ENCODE assay signal across 17 cellular contexts in the genomic region with DNA sequence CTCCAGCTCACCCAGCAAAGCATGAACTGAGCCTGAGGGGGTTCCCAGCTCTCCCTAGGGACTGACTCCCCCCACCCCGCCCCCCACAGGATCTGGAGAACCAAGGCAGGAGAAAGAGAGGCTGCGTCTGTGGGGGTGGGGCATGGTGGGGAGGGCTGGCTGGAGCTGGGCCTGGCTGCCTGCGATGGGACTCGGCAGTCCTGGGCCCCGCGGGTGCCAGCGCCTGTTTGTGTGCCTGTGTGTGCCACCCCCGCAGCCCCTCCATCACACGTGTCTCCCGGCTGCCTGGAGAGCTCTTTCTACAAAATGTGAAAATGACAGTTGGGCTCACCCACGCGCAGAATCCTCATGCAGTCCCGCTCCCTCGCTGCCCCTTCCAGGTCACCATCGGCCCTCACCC. TPM values are rescaled to one million over a fixed set of nuclear protein-coding genes. Genes with fewer than 3 reads are reported as not detected.
DNase-seq lines count a peak whose midpoint lies in the region; ATAC-seq and TF ChIP-seq lines count a peak whose summit lies in the region.
"Had no signal": no experiment of that assay in that cellular context is flagged by ENCODE, and none has a peak within 500 bp of the region (broad histone marks: within the 10 kb centered on the region; RNA-seq: fewer than 3 reads in every experiment).

No MANE protein-coding gene starts in this region.

- H2AFZ ChIP-seq in neuronal stem cell (ENCODE audit: low read length) (peak overlapping the region; percentile 7), neural progenitor cell (replicated peaks) (no peak overlapping the region)

- no peak overlapping the region for H3K4me3 Mint-ChIP-seq in neural progenitor cell

- H2BK120ac ChIP-seq in neuronal stem cell (ENCODE audit: low read depth, low read length), result no peak overlapping the region

- peak overlapping the region; percentile 75 for H2BK15ac ChIP-seq in neuronal stem cell (ENCODE audit: low read length)

- WGBS in heart right ventricle, 2 donors, result 16 to 17% methylated on average over 15 of the region's 15 CpGs
- no CpG with 5 or more reads among the region's 15 CpGs for WGBS in neuronal stem cell (ENCODE audit: extremely low coverage in 2 of 2, insufficient read length in 2 of 2, insufficient replicate concordance in 1 of 2), 2 donors

- no peak overlapping the region for H3K27ac ChIP-seq in heart right ventricle
- H3K27ac ChIP-seq in neuronal stem cell (replicated peaks; ENCODE audit: low read length), result no peak overlapping the region
- H3K27ac ChIP-seq in neural progenitor cell, result no peak overlapping the region
- H3K27ac ChIP-seq: ascending aorta, esophagus muscularis mucosa had no signal

- H3K4me2 ChIP-seq in neuronal stem cell (ENCODE audit: insufficient read depth, low read length, poor library complexity, severe bottlenecking) (no peak overlapping the region), neural progenitor cell (no peak overlapping the region)

- no peak overlapping the region for H3K4ac ChIP-seq in neuronal stem cell (ENCODE audit: low read length)

- H3K4me1 Mint-ChIP-seq in neural progenitor cell, result peaks cover 11% of the 10 kb centered on the region

- H3K9ac ChIP-seq in neuronal stem cell (ENCODE audit: low read depth, low read length, poor library complexity) (no peak overlapping the region), neural progenitor cell (no peak overlapping the region)

- peak overlapping the region; percentile 93 for H2AK5ac ChIP-seq in neuronal stem cell (ENCODE audit: low read depth, low read length)

- no peak overlapping the region for H2BK12ac ChIP-seq in neuronal stem cell (ENCODE audit: low read length)

- peaks cover 5 to 81% (median 68%) of the 10 kb centered on the region in 7 donors for H3K27me3 ChIP-seq in heart right ventricle
- H3K27me3 ChIP-seq in neuronal stem cell (ENCODE audit: control insufficient read depth in 3 of 3, insufficient read depth in 3 of 3, low read depth in 1 of 3, low read length in 3 of 3), result peaks cover 0 to 2% (median 0%) of the 10 kb centered on the region in 3 experiments
- H3K27me3 ChIP-seq in neural progenitor cell, result no peaks in the 10 kb centered on the region
- H3K27me3 ChIP-seq: ascending aorta had no signal

- H4K91ac ChIP-seq in neuronal stem cell (ENCODE audit: low read depth, low read length, poor library complexity), result no peak overlapping the region

- no peaks in the 10 kb centered on the region for H3K79me1 ChIP-seq in neuronal stem cell (ENCODE audit: low read depth, low read length)

- no peaks in the 10 kb centered on the region for H3K9me3 Mint-ChIP-seq in neural progenitor cell
- H3K9me3 Mint-ChIP-seq: stimulated activated naive CD8-positive, alpha-beta T cell treated with anti-CD3 and anti-CD28 coated beads, Interleukin-15, amount 100 ng/mL, for 72 hours had no signal

- H3K27ac Mint-ChIP-seq in neural progenitor cell, result no peak overlapping the region

- no peak for TF ChIP-seq CTCF in heart right ventricle (IDR thresholded peaks at IDR 0.05)
- no peak for TF ChIP-seq CTCF in neural progenitor cell (IDR thresholded peaks at IDR 0.05)

- no peak overlapping the region for H4K8ac ChIP-seq in neuronal stem cell (ENCODE audit: low read depth, low read length)

- H3K4me1 ChIP-seq in heart right ventricle (no peaks in the 10 kb centered on the region), neuronal stem cell (ENCODE audit: control insufficient read depth in 2 of 2, insufficient read depth in 1 of 2, low read depth in 1 of 2, low read length in 2 of 2) (peaks cover 0 to 3% of the 10 kb centered on the region in 2 donors), neural progenitor cell (peaks cover 8% of the 10 kb centered on the region)
- H3K4me1 ChIP-seq: ascending aorta, esophagus muscularis mucosa had no signal

- no peaks in the 10 kb centered on the region for H3K79me2 ChIP-seq in neural progenitor cell (ENCODE audit: low read depth)

- DNase-seq in Right ventricle myocardium inferior (ENCODE audit: missing footprints), result peak; percentile 8
- DNase-seq in heart right ventricle, result no peak
- peak; percentile 23 to 24 for DNase-seq in activated CD4-positive, alpha-beta T cell treated with anti-CD3 and anti-CD28 coated beads, Interleukin-2, amount 50 U/mL, for 48 hours
- no peak for DNase-seq in neuronal stem cell (ENCODE audit: low spot score)
- DNase-seq in stimulated activated naive CD8-positive, alpha-beta T cell treated with anti-CD3 and anti-CD28 coated beads, Interleukin-15, Interleukin-2, amounts not matched to agents 100 U/mL and 50 U/mL, for 24 hours, result peak; percentile 30
- no peak for DNase-seq in RPMI8226
- DNase-seq in neural progenitor cell (ENCODE audit: low spot score), result no peak
- DNase-seq: effector CD4-positive, alpha-beta T cell; left colon; NCI-H2107; NCI-H510A treated with DMSO at 0.1 percent for 48 hours; trophoblast cell had no signal

- peaks cover 28% of the 10 kb centered on the region for H3K27me3 Mint-ChIP-seq in neural progenitor cell (ENCODE audit: insufficient read depth, low read depth)

- no peaks in the 10 kb centered on the region for H3K36me3 Mint-ChIP-seq in neural progenitor cell

- no peaks in the 10 kb centered on the region for H3K36me3 ChIP-seq in heart right ventricle
- H3K36me3 ChIP-seq in neuronal stem cell (replicated peaks in 1 of 2; ENCODE audit: control insufficient read depth in 2 of 2, insufficient read depth in 2 of 2, low read length in 2 of 2), result no peaks in the 10 kb centered on the region
- H3K36me3 ChIP-seq in neural progenitor cell, result no peaks in the 10 kb centered on the region
- H3K36me3 ChIP-seq: ascending aorta, esophagus muscularis mucosa had no signal

- H3K9me3 ChIP-seq in heart right ventricle, result peaks cover 0 to 3% (median 0%) of the 10 kb centered on the region in 11 donors
- H3K9me3 ChIP-seq in neuronal stem cell (replicated peaks in 1 of 2; ENCODE audit: control insufficient read depth in 2 of 2, insufficient read depth in 1 of 2, low read depth in 1 of 2, low read length in 2 of 2), result peaks cover 0 to 4% of the 10 kb centered on the region in 2 donors
- H3K9me3 ChIP-seq in neural progenitor cell (ENCODE audit: low read depth), result no peaks in the 10 kb centered on the region
- H3K9me3 ChIP-seq: ascending aorta had no signal

- H3K4me3 ChIP-seq in heart right ventricle (no peak overlapping the region), neuronal stem cell (ENCODE audit: low read length in 2 of 2) (no peak overlapping the region), neural progenitor cell (no peak overlapping the region)
- H3K4me3 ChIP-seq: ascending aorta, esophagus muscularis mucosa had no signal

- H3F3A ChIP-seq in neural progenitor cell (ENCODE audit: low read depth), result no peaks in the 10 kb centered on the region

- H3K18ac ChIP-seq in neuronal stem cell (ENCODE audit: low read length), result peak overlapping the region; percentile 76

- no peak overlapping the region for H2BK5ac ChIP-seq in neuronal stem cell (ENCODE audit: low read length)

- no peaks in the 10 kb centered on the region for H4K20me1 ChIP-seq in neural progenitor cell (ENCODE audit: low read depth)

- peak overlapping the region; percentile 71 for H3K23ac ChIP-seq in neuronal stem cell (ENCODE audit: low read depth, low read length, poor library complexity)

- ATAC-seq in Right ventricle myocardium inferior (no peak), heart right ventricle (no peak), HG02588 (IDR thresholded peaks at IDR 0.05; ENCODE audit: unreplicated experiment) (no peak)
- ATAC-seq in stimulated activated naive CD8-positive, alpha-beta T cell treated with anti-CD3 and anti-CD28 coated beads, Interleukin-15, Interleukin-2, amounts not matched to agents 100 U/mL and 50 U/mL, for 24 hours, result no peak
- ATAC-seq: left colon; stimulated activated naive CD8-positive, alpha-beta T cell treated with anti-CD3 and anti-CD28 coated beads, Interleukin-15, amount 100 ng/mL, for 72 hours had no signal

- intact Hi-C loops in Right ventricle myocardium inferior (cut with DNase I), result no loop called here
- intact Hi-C loops in heart right ventricle (cut with DNase I), result no loop called here

- H3K14ac ChIP-seq in neuronal stem cell (ENCODE audit: low read length), result peak overlapping the region; percentile 79

RNA-seq across cellular contexts. Expression of gene CACNA1I, which starts 46.8 kb away (rescaled TPM):
- total RNA-seq in Right ventricle myocardium inferior (not detected), heart right ventricle (under 1 TPM in 5 of 10 donors, not detected in 5; 0.04 to 0.06 (median 0.05) TPM), neural progenitor cell (ENCODE audit: low replicate concordance) (0.11 and 0.22 TPM in 2 replicates)
- polyA plus RNA-seq in heart right ventricle, result under 1 TPM in 1 of 2 donors, not detected in 1; under 0.01 TPM
- polyA plus RNA-seq in neuronal stem cell (2013, experiment 1 of 2), result 0.21 TPM
- 0.18 TPM for polyA plus RNA-seq in neuronal stem cell (2013, experiment 2 of 2)
- total RNA-seq: ascending aorta, LHCN-M2 had no signal

Comparison
In these comparisons a context has a peak if more than half of its experiments do, and no peak if none do; other contexts are left out.
1. DNase-seq: peak in Right ventricle myocardium inferior (single experiment), activated CD4-positive, alpha-beta T cell treated with anti-CD3 and anti-CD28 coated beads, Interleukin-2, amount 50 U/mL, for 48 hours (2 of 2) and stimulated activated naive CD8-positive, alpha-beta T cell treated with anti-CD3 and anti-CD28 coated beads, Interleukin-15, Interleukin-2, amounts not matched to agents 100 U/mL and 50 U/mL, for 24 hours (single experiment); none in heart right ventricle (0 of 2), neuronal stem cell (single experiment), RPMI8226 (single experiment) and neural progenitor cell (single experiment).